Comparison of ENCODE assay signal across 1 cellular context in the genomic region with DNA sequence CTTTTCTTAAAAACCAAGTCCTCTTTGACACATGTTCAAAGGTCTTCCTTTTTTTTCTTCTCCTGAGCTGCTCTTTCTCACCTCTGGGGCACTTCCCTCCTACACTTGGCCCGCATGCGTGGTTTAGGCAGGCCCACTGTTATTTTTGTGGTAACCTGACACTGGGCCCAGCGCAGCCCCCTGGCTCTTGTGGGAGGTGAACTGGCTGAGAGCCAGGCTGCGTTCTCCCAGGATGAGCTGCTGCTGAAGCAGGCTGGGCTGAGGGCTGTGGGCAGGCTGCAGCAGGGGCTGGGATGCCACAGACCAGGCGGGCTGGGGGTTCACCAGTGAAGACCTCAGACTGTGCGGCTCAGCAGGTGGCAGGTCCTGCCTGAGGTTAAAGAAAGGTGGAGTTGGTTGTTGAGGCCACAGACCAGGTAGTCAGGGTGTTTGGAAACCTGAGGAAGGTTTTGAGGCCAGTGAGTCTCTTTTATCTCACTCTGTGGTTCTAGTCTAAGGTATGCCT.
TF ChIP-seq lines count a peak whose summit lies in the region.

No MANE protein-coding gene starts in this region.

TF ChIP-seq in K562, 482 proteins besides CTCF, POLR2A, EP300 and RAD21 (continued from another document and continues in another):
- TF ChIP-seq, protein P1, sequence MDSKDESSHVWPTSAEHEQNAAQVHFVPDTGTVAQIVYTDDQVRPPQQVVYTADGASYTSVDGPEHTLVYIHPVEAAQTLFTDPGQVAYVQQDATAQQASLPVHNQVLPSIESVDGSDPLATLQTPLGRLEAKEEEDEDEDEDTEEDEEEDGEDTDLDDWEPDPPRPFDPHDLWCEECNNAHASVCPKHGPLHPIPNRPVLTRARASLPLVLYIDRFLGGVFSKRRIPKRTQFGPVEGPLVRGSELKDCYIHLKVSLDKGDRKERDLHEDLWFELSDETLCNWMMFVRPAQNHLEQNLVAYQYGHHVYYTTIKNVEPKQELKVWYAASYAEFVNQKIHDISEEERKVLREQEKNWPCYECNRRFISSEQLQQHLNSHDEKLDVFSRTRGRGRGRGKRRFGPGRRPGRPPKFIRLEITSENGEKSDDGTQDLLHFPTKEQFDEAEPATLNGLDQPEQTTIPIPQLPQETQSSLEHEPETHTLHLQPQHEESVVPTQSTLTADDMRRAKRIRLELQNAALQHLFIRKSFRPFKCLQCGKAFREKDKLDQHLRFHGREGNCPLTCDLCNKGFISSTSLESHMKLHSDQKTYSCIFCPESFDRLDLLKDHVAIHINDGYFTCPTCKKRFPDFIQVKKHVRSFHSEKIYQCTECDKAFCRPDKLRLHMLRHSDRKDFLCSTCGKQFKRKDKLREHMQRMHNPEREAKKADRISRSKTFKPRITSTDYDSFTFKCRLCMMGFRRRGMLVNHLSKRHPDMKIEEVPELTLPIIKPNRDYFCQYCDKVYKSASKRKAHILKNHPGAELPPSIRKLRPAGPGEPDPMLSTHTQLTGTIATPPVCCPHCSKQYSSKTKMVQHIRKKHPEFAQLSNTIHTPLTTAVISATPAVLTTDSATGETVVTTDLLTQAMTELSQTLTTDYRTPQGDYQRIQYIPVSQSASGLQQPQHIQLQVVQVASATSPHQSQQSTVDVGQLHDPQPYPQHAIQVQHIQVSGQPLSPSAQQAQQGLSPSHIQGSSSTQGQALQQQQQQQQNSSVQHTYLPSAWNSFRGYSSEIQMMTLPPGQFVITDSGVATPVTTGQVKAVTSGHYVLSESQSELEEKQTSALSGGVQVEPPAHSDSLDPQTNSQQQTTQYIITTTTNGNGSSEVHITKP (IDR thresholded peaks at IDR 0.05; ENCODE audit: partially characterized antibody): peak; percentile 8
- no peak for TF ChIP-seq TAL1 (IDR thresholded peaks at IDR 0.05)
- TF ChIP-seq JUND (IDR thresholded peaks at IDR 0.05; ENCODE audit: borderline replicate concordance, low read depth, low read length): peak; percentile 46
- TF ChIP-seq JUND (tag; IDR thresholded peaks at IDR 0.05; ENCODE audit: borderline replicate concordance, low read depth, low read length): peak; percentile 47; the same call in 1 of the 3 replicates
- no peak for TF ChIP-seq SNRNP70 (optimal IDR thresholded peaks at IDR 0.05; ENCODE audit: low read depth, low read length)
- TF ChIP-seq SOX6 (IDR thresholded peaks at IDR 0.05): peak; percentile 43; the same call in 1 of the 2 replicates
- TF ChIP-seq BRD9 (IDR thresholded peaks at IDR 0.05; ENCODE audit: low read depth, partially characterized antibody): no peak
- peak; percentile 61 for TF ChIP-seq ATF7 (IDR thresholded peaks at IDR 0.05)
- TF ChIP-seq, protein P2, sequence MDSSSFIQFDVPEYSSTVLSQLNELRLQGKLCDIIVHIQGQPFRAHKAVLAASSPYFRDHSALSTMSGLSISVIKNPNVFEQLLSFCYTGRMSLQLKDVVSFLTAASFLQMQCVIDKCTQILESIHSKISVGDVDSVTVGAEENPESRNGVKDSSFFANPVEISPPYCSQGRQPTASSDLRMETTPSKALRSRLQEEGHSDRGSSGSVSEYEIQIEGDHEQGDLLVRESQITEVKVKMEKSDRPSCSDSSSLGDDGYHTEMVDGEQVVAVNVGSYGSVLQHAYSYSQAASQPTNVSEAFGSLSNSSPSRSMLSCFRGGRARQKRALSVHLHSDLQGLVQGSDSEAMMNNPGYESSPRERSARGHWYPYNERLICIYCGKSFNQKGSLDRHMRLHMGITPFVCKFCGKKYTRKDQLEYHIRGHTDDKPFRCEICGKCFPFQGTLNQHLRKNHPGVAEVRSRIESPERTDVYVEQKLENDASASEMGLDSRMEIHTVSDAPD (CRISPR knock-in tag; IDR thresholded peaks at IDR 0.05): no peak
- peak in 1 of 2 experiments; percentile 31; a peak in 1 of 4 replicates for TF ChIP-seq FOXK2 (conservative IDR thresholded peaks at IDR 0.05 in 1 of 2, IDR thresholded peaks at IDR 0.05 in 1 of 2; ENCODE audit: low read depth in 2 of 2)
- TF ChIP-seq, protein P3, sequence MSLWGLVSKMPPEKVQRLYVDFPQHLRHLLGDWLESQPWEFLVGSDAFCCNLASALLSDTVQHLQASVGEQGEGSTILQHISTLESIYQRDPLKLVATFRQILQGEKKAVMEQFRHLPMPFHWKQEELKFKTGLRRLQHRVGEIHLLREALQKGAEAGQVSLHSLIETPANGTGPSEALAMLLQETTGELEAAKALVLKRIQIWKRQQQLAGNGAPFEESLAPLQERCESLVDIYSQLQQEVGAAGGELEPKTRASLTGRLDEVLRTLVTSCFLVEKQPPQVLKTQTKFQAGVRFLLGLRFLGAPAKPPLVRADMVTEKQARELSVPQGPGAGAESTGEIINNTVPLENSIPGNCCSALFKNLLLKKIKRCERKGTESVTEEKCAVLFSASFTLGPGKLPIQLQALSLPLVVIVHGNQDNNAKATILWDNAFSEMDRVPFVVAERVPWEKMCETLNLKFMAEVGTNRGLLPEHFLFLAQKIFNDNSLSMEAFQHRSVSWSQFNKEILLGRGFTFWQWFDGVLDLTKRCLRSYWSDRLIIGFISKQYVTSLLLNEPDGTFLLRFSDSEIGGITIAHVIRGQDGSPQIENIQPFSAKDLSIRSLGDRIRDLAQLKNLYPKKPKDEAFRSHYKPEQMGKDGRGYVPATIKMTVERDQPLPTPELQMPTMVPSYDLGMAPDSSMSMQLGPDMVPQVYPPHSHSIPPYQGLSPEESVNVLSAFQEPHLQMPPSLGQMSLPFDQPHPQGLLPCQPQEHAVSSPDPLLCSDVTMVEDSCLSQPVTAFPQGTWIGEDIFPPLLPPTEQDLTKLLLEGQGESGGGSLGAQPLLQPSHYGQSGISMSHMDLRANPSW (CRISPR knock-in tag; IDR thresholded peaks at IDR 0.05): peak; percentile 61; the same call in 1 of the 2 replicates
- no peak for TF ChIP-seq MXI1 (IDR thresholded peaks at IDR 0.05; ENCODE audit: low read depth, low read length)
- TF ChIP-seq, protein P4, sequence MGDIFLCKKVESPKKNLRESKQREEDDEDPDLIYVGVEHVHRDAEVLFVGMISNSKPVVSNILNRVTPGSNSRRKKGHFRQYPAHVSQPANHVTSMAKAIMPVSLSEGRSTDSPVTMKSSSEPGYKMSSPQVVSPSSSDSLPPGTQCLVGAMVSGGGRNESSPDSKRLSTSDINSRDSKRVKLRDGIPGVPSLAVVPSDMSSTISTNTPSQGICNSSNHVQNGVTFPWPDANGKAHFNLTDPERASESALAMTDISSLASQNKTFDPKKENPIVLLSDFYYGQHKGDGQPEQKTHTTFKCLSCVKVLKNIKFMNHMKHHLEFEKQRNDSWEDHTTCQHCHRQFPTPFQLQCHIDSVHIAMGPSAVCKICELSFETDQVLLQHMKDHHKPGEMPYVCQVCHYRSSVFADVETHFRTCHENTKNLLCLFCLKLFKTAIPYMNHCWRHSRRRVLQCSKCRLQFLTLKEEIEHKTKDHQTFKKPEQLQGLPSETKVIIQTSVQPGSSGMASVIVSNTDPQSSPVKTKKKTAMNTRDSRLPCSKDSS (IDR thresholded peaks at IDR 0.05; ENCODE audit: low read depth, partially characterized antibody): no peak
- TF ChIP-seq HNRNPK (IDR thresholded peaks at IDR 0.05; ENCODE audit: low read depth, low read length, poor library complexity, severe bottlenecking): no peak
- no peak for TF ChIP-seq MAFK (IDR thresholded peaks at IDR 0.05; ENCODE audit: low read length)
- TF ChIP-seq CBX3 (IDR thresholded peaks at IDR 0.05; ENCODE audit: borderline replicate concordance in 1 of 2, low read length in 2 of 2): peak in 1 of 2 experiments; percentile 90; a peak in 1 of 3 replicates
- TF ChIP-seq MIER1 (IDR thresholded peaks at IDR 0.05; ENCODE audit: low read depth): no peak
- peak in 1 of 2 experiments; percentile 20; a peak in 1 of 4 replicates for TF ChIP-seq HDAC1 (IDR thresholded peaks at IDR 0.05)
- 0 out of 2 replicates have a peak, but pooled peaks have one; percentile 32 for TF ChIP-seq SMARCA4 (IDR thresholded peaks at IDR 0.05)
- TF ChIP-seq EGR1 (conservative IDR thresholded peaks at IDR 0.05): peak; percentile 74
- TF ChIP-seq FOXK1 (CRISPR knock-in tag; IDR thresholded peaks at IDR 0.05; ENCODE audit: borderline replicate concordance): no peak
- TF ChIP-seq ZNF431 (CRISPR knock-in tag; IDR thresholded peaks at IDR 0.05): peak; percentile 74
- peak; percentile 26; the same call in 1 of the 2 replicates for TF ChIP-seq HDAC2 (IDR thresholded peaks at IDR 0.05)
- TF ChIP-seq, protein P5, sequence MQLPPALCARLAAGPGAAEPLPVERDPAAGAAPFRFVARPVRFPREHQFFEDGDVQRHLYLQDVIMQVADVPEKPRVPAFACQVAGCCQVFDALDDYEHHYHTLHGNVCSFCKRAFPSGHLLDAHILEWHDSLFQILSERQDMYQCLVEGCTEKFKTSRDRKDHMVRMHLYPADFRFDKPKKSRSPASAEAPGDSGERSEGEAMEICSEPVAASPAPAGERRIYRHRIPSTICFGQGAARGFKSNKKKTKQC (CRISPR knock-in tag; IDR thresholded peaks at IDR 0.05): peak; percentile 74
- TF ChIP-seq NRF1 (conservative IDR thresholded peaks at IDR 0.05 in 1 of 2, IDR thresholded peaks at IDR 0.05 in 1 of 2): peak; percentile 88 to 90
- TF ChIP-seq, protein P6, sequence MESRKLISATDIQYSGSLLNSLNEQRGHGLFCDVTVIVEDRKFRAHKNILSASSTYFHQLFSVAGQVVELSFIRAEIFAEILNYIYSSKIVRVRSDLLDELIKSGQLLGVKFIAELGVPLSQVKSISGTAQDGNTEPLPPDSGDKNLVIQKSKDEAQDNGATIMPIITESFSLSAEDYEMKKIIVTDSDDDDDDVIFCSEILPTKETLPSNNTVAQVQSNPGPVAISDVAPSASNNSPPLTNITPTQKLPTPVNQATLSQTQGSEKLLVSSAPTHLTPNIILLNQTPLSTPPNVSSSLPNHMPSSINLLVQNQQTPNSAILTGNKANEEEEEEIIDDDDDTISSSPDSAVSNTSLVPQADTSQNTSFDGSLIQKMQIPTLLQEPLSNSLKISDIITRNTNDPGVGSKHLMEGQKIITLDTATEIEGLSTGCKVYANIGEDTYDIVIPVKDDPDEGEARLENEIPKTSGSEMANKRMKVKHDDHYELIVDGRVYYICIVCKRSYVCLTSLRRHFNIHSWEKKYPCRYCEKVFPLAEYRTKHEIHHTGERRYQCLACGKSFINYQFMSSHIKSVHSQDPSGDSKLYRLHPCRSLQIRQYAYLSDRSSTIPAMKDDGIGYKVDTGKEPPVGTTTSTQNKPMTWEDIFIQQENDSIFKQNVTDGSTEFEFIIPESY (CRISPR knock-in tag; IDR thresholded peaks at IDR 0.05): peak; percentile 65; the same call in 1 of the 2 replicates
- peak; percentile 37 for TF ChIP-seq HMGN3 (IDR thresholded peaks at IDR 0.05; ENCODE audit: borderline replicate concordance, extremely low read depth, insufficient read length, low read depth, low read length)
- TF ChIP-seq ZNF212 (CRISPR knock-in tag; IDR thresholded peaks at IDR 0.05): no peak
- TF ChIP-seq, protein P7, sequence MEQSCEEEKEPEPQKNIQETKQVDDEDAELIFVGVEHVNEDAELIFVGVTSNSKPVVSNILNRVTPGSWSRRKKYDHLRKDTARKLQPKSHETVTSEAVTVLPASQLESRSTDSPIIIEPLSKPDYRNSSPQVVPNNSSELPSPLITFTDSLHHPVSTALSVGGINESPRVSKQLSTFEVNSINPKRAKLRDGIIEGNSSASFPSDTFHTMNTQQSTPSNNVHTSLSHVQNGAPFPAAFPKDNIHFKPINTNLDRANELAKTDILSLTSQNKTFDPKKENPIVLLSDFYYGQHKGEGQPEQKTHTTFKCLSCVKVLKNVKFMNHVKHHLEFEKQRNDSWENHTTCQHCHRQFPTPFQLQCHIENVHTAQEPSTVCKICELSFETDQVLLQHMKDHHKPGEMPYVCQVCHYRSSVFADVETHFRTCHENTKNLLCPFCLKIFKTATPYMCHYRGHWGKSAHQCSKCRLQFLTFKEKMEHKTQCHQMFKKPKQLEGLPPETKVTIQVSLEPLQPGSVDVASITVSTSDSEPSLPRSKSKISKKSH (CRISPR knock-in tag; IDR thresholded peaks at IDR 0.05): no peak
